In genomic region chr19:4328243-4328990, GRCh38 we compare ENCODE assay signal across 1 cellular context.
TF ChIP-seq lines count a peak whose summit lies in the region.

No MANE protein-coding gene starts in this region.

TF ChIP-seq in WTC11, 78 proteins besides CTCF, POLR2A, EP300 and RAD21 (continued from another document):
- TF ChIP-seq ZNF121 (CRISPR knock-in tag; IDR thresholded peaks at IDR 0.05) = 0 out of 2 replicates have a peak, but pooled peaks have one; percentile 7
- peak; percentile 100 for TF ChIP-seq SP1 (CRISPR knock-in tag; conservative IDR thresholded peaks at IDR 0.05)
- peak; percentile 61; the same call in 1 of the 2 replicates for TF ChIP-seq FOXK1 (CRISPR knock-in tag; IDR thresholded peaks at IDR 0.05)
- TF ChIP-seq OVOL2 (CRISPR knock-in tag; IDR thresholded peaks at IDR 0.05; ENCODE audit: borderline replicate concordance) = no peak
- TF ChIP-seq MAX (CRISPR knock-in tag; IDR thresholded peaks at IDR 0.05) = peak; percentile 93
- 0 out of 2 replicates have a peak, but pooled peaks have one; percentile 48 for TF ChIP-seq FOXP4 (CRISPR knock-in tag; IDR thresholded peaks at IDR 0.05)
- no peak for TF ChIP-seq ZNF512 (CRISPR knock-in tag; IDR thresholded peaks at IDR 0.05; ENCODE audit: borderline replicate concordance)
- TF ChIP-seq E2F1 (CRISPR knock-in tag; IDR thresholded peaks at IDR 0.05) = no peak
- peak; percentile 54; the same call in 1 of the 2 replicates for TF ChIP-seq FOXP1 (CRISPR knock-in tag; IDR thresholded peaks at IDR 0.05; ENCODE audit: borderline replicate concordance)
- no peak for TF ChIP-seq PREB (CRISPR knock-in tag; IDR thresholded peaks at IDR 0.05; ENCODE audit: borderline replicate concordance)
- no peak for TF ChIP-seq SOX15 (CRISPR knock-in tag; IDR thresholded peaks at IDR 0.05)
- TF ChIP-seq KAT7 (CRISPR knock-in tag; IDR thresholded peaks at IDR 0.05; ENCODE audit: borderline replicate concordance) = no peak
- TF ChIP-seq TEAD4 (CRISPR knock-in tag; IDR thresholded peaks at IDR 0.05) = no peak
